ENCODE assay signal across 8 cellular contexts in the genomic region with DNA sequence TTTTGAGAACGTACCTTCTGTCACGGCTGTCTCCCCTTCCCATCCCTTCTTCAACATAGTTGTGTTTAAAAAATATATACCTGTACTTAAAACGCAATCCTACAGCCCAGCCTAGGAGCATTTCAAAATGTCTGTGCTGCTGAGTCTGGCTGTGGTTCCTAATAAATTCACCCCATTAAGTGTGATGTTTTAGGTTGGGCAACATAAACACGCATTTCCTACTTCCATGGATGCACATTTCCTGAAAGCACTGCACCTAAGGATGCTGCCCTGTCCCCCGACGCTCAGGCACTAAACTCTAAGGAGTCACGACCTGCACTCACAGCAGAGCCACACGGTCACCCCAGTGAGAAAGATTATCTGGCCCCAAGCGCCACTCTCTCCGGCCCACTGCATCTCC. TPM values are rescaled to one million over a fixed set of nuclear protein-coding genes. Genes with fewer than 3 reads are reported as not detected.
DNase-seq lines count a peak whose midpoint lies in the region; ATAC-seq and TF ChIP-seq lines count a peak whose summit lies in the region.

No MANE protein-coding gene starts in this region.

- no peak for TF ChIP-seq CTCF in ascending aorta (IDR thresholded peaks at IDR 0.05)
- no peak for TF ChIP-seq CTCF in thyroid gland (IDR thresholded peaks at IDR 0.05)

- peak; percentile 23 for ATAC-seq in left lobe of liver

- H3K4me3 Mint-ChIP-seq in activated naive CD4-positive, alpha-beta T cell treated with anti-CD3 and anti-CD28 coated beads for 36 hours: peak overlapping the region; percentile 92

- 6% methylated on average over 8 to 10 of the region's 10 CpGs for WGBS in thyroid gland, 2 donors

- H3K27me3 ChIP-seq in ascending aorta (no peaks in the 10 kb centered on the region), thyroid gland (no peaks in the 10 kb centered on the region)

- CTCF ChIA-PET in activated naive CD4-positive, alpha-beta T cell treated with anti-CD3 and anti-CD28 coated beads for 36 hours (lab: Charles Lee): interaction anchor here (0.5 kb wide), 1 partner anchor 56 kb away, joined by 3 read pairs; no protein-coding TSS in a partner anchor

- H3K36me3 Mint-ChIP-seq in activated naive CD4-positive, alpha-beta T cell treated with anti-CD3 and anti-CD28 coated beads for 36 hours (ENCODE audit: low read depth): peaks cover 17% of the 10 kb centered on the region

- H3K27ac Mint-ChIP-seq in activated naive CD4-positive, alpha-beta T cell treated with anti-CD3 and anti-CD28 coated beads for 36 hours: peak overlapping the region; percentile 83

- peaks cover 0 to 31% of the 10 kb centered on the region in 2 donors for H3K4me1 ChIP-seq in ascending aorta
- H3K4me1 ChIP-seq in thyroid gland: peaks cover 31 to 40% of the 10 kb centered on the region in 2 donors

- no peaks in the 10 kb centered on the region for H3K9me3 Mint-ChIP-seq in activated naive CD4-positive, alpha-beta T cell treated with anti-CD3 and anti-CD28 coated beads for 36 hours

- TF ChIP-seq POLR2A in thyroid gland (IDR thresholded peaks at IDR 0.05): no peak

- intact Hi-C loops in activated naive CD4-positive, alpha-beta T cell treated with anti-CD3 and anti-CD28 coated beads for 36 hours (cut with micrococcal nuclease): loop anchor here (2.0 to 10.0 kb wide), 8 partner anchors 161 to 607 kb away; a partner anchor contains a TSS
- intact Hi-C loops in ascending aorta (cut with DNase I): loop anchor here (1.0 to 10.0 kb wide), 8 partner anchors 13 to 665 kb away; a partner anchor contains a TSS
- intact Hi-C loops in thyroid gland (cut with DNase I): loop anchor here (5.0 to 10.0 kb wide), 2 partner anchors 70 to 123 kb away; a partner anchor contains a TSS

- peak overlapping the region; percentile 82 to 98 for H3K4me3 ChIP-seq in ascending aorta
- H3K4me3 ChIP-seq in thyroid gland (replicated peaks in 1 of 3): peak overlapping the region; percentile 86 to 99 (median 92)

- H3K4me1 Mint-ChIP-seq in activated naive CD4-positive, alpha-beta T cell treated with anti-CD3 and anti-CD28 coated beads for 36 hours (ENCODE audit: low read depth): peaks cover 41% of the 10 kb centered on the region

- peak overlapping the region; percentile 97 to 99 for H3K27ac ChIP-seq in ascending aorta
- peak overlapping the region; percentile 98 to 99 (median 99) for H3K27ac ChIP-seq in thyroid gland

- no peak for DNase-seq in activated naive CD4-positive, alpha-beta T cell treated with anti-CD3 and anti-CD28 coated beads for 36 hours
- DNase-seq in activated naive CD4-positive, alpha-beta T cell treated with Interleukin-2 at 50 U/mL for 16 hours: no peak
- DNase-seq in HT1080 (ENCODE audit: low read depth) (peak; percentile 34), ascending aorta (ENCODE audit: low spot score in 2 of 2) (no peak), left lobe of liver (ENCODE audit: low spot score) (no peak), thyroid gland (no peak), NOMO-1 treated with DMSO at 0.1 percent for 48 hours (lab: John Stamatoyannopoulos, UW; ENCODE audit: unreplicated experiment) (no peak), GF-D8 (lab: John Stamatoyannopoulos, UW) (no peak)

- H3K36me3 ChIP-seq in ascending aorta (no peaks in the 10 kb centered on the region), thyroid gland (no peaks in the 10 kb centered on the region)

- H3K27me3 Mint-ChIP-seq in activated naive CD4-positive, alpha-beta T cell treated with anti-CD3 and anti-CD28 coated beads for 36 hours (ENCODE audit: low read depth): no peaks in the 10 kb centered on the region

- no peaks in the 10 kb centered on the region for H3K9me3 ChIP-seq in ascending aorta
- H3K9me3 ChIP-seq in thyroid gland: no peaks in the 10 kb centered on the region

RNA-seq across cellular contexts. Expression of a gene that starts 1.2 kb away (rescaled TPM):
- 10 to 100 TPM; 11.9 to 16.0 TPM for total RNA-seq in activated naive CD4-positive, alpha-beta T cell treated with anti-CD3 and anti-CD28 coated beads for 36 hours
- 13.0 and 13.5 TPM in 2 replicates for total RNA-seq in HT1080 (2014; rRNA removed; shearing (Covaris generic))
- polyA plus RNA-seq in HT1080 (2015; cell fraction: cytosol; rRNA removed): 10.5 and 12.4 TPM in 2 replicates
- 17.9 and 18.3 TPM in 2 replicates for polyA plus RNA-seq in HT1080 (2015; cell fraction: nucleus; rRNA removed)
- 91.5 TPM for total RNA-seq in ascending aorta
- total RNA-seq in left lobe of liver: 11.7 TPM
- total RNA-seq in thyroid gland: 10 to 100 TPM; 38.2 to 73.5 (median 60.0) TPM
